In genomic region chrX:99603076-99603814, GRCh38 we compare ENCODE assay signal across 2 cellular contexts.
TF ChIP-seq lines count a peak whose summit lies in the region.

No MANE protein-coding gene starts in this region.

TF ChIP-seq in GM23338, 12 proteins besides CTCF, POLR2A, EP300 and RAD21:
- TF ChIP-seq ZNF462 (CRISPR knock-in tag; IDR thresholded peaks at IDR 0.05) (no peak), EZH2phosphoT487 (IDR thresholded peaks at IDR 0.05; ENCODE audit: unreplicated experiment) (no peak), ZNF114 (CRISPR knock-in tag; IDR thresholded peaks at IDR 0.05) (no peak), NANOG (IDR thresholded peaks at IDR 0.05; ENCODE audit: borderline replicate concordance) (no peak), JUNB (IDR thresholded peaks at IDR 0.05; ENCODE audit: unreplicated experiment) (no peak), ETS1 (IDR thresholded peaks at IDR 0.05) (no peak), EZH2 (IDR thresholded peaks at IDR 0.05; ENCODE audit: low read depth, unreplicated experiment) (no peak), POLR2AphosphoS5 (IDR thresholded peaks at IDR 0.05; ENCODE audit: low read depth) (no peak), STAT1 (IDR thresholded peaks at IDR 0.05; ENCODE audit: unreplicated experiment) (no peak), REST (IDR thresholded peaks at IDR 0.05; ENCODE audit: unreplicated experiment) (no peak), CREB1 (CRISPR knock-in tag; IDR thresholded peaks at IDR 0.05; ENCODE audit: low read depth) (no peak), ZNF331 (CRISPR knock-in tag; IDR thresholded peaks at IDR 0.05; ENCODE audit: low read depth) (no peak)
TF ChIP-seq in GM23338: peak in this region for 0.

TF ChIP-seq in H1, 55 proteins besides CTCF, POLR2A, EP300 and RAD21 (continued from another document):
- TF ChIP-seq GABPA (IDR thresholded peaks at IDR 0.05; ENCODE audit: borderline replicate concordance, insufficient read depth, low read length) (no peak), PHF8 (conservative IDR thresholded peaks at IDR 0.05; ENCODE audit: low read depth, low read length) (no peak), NANOG (IDR thresholded peaks at IDR 0.05; ENCODE audit: insufficient read depth, low read depth, low read length, poor library complexity, severe bottlenecking) (no peak), USF2 (IDR thresholded peaks at IDR 0.05; ENCODE audit: low read length) (no peak), SP1 (IDR thresholded peaks at IDR 0.05; ENCODE audit: low read depth, low read length) (no peak), HDAC6 (IDR thresholded peaks at IDR 0.05; ENCODE audit: low read depth, low read length) (no peak), CTBP2 (IDR thresholded peaks at IDR 0.05; ENCODE audit: borderline replicate concordance, insufficient read depth, insufficient read length, low read length) (no peak), CREB1 (IDR thresholded peaks at IDR 0.05) (no peak), KDM5A (IDR thresholded peaks at IDR 0.05; ENCODE audit: low read length) (no peak), SP4 (IDR thresholded peaks at IDR 0.05; ENCODE audit: low read length) (no peak), EZH2 (IDR thresholded peaks at IDR 0.05; ENCODE audit: low read depth, low read length, severe bottlenecking) (no peak), RBBP5 (IDR thresholded peaks at IDR 0.05; ENCODE audit: borderline replicate concordance, low read depth, low read length) (no peak)
